ENCODE assay signal across 8 cellular contexts in genomic region chr7:13990984-13991790, GRCh38. TPM values are rescaled to one million over a fixed set of nuclear protein-coding genes. Genes with fewer than 3 reads are reported as not detected.
DNase-seq lines count a peak whose midpoint lies in the region; ATAC-seq and TF ChIP-seq lines count a peak whose summit lies in the region.

No MANE protein-coding gene starts in this region.

- no peaks in the 10 kb centered on the region for H3K9me3 ChIP-seq in right lobe of liver

- DNase-seq in ACHN (peak; percentile 100), NCI-H524 treated with DMSO at 0.1 percent for 48 hours (lab: John Stamatoyannopoulos, UW) (peak; percentile 77), right lobe of liver (peak; percentile 95 to 97 (median 96))
- peak; percentile 50 to 55 for DNase-seq in activated CD4-positive, alpha-beta T cell treated with anti-CD3 and anti-CD28 coated beads, Interleukin-2, amount 50 U/mL, for 4 hours
- DNase-seq in effector CD4-positive, alpha-beta T cell, result peak; percentile 27
- peak; percentile 44 to 60 for DNase-seq in stimulated activated CD4-positive, alpha-beta T cell treated with anti-CD3 and anti-CD28 coated beads, Interleukin-2, amount 100 ng/mL, for 48 hours

- intact Hi-C loops in right lobe of liver (cut with DNase I), result no loop called here

- peak overlapping the region; percentile 70 to 73 (median 73) for H3K4me3 ChIP-seq in right lobe of liver

- in situ Hi-C loops in ACHN (cut with HindIII; ENCODE audit: low pct_ligation_motif_present, low pct_unique_long_range_greater_than_20kb, low sequenced_read_pairs), result no loop called here

- ATAC-seq in GM18870 (IDR thresholded peaks at IDR 0.05; ENCODE audit: unreplicated experiment) (peak; percentile 80), HG03378 (IDR thresholded peaks at IDR 0.05; ENCODE audit: unreplicated experiment) (peak; percentile 61), right lobe of liver (peak; percentile 89 to 96 (median 91))

- H3K27ac ChIP-seq in right lobe of liver, result peak overlapping the region; percentile 81 to 86 (median 83)

- H3K4me1 ChIP-seq in right lobe of liver, result peaks cover 0 to 15% (median 5%) of the 10 kb centered on the region in 4 donors

- peak in 3 of 4 donors; percentile 9 to 20 (median 11) for TF ChIP-seq CTCF in right lobe of liver (IDR thresholded peaks at IDR 0.05)

- no peaks in the 10 kb centered on the region for H3K36me3 ChIP-seq in right lobe of liver

- peak; percentile 67 for TF ChIP-seq POLR2A in right lobe of liver (IDR thresholded peaks at IDR 0.05)

- H3K27me3 ChIP-seq in right lobe of liver, result no peaks in the 10 kb centered on the region

- WGBS in right lobe of liver (ENCODE audit: insufficient coverage, low coverage, low lambda C conversion rate, missing lambda C conversion rate), result 4% methylated on average over 26 of the region's 38 CpGs

RNA-seq across cellular contexts. Expression of gene ETV1, which starts 1.7 kb away (rescaled TPM):
- 1 to 10 TPM; 3.3 to 8.2 (median 5.6) TPM for total RNA-seq in right lobe of liver

Comparison
In these comparisons a context has a peak if more than half of its experiments do, and no peak if none do; other contexts are left out.
1. Peak in every context shown above with its lines: DNase-seq, ATAC-seq, H3K4me3 ChIP-seq and H3K27ac ChIP-seq.
2. DNase-seq: peak in every context shown above with its lines; median percentile 100 in ACHN; 96 in right lobe of liver; 77 in NCI-H524 treated with DMSO at 0.1 percent for 48 hours; 52 in activated CD4-positive, alpha-beta T cell treated with anti-CD3 and anti-CD28 coated beads, Interleukin-2, amount 50 U/mL, for 4 hours; 52 in stimulated activated CD4-positive, alpha-beta T cell treated with anti-CD3 and anti-CD28 coated beads, Interleukin-2, amount 100 ng/mL, for 48 hours; 27 in effector CD4-positive, alpha-beta T cell.